Comparison of ENCODE assay signal across 21 cellular contexts in genomic region chr1:205137901-205138300, GRCh38.
"Had no signal": no experiment of that assay in that cellular context is flagged by ENCODE, and none has a peak within 500 bp of the region (broad histone marks: within the 10 kb centered on the region; RNA-seq: fewer than 3 reads in every experiment).

No MANE protein-coding gene starts in this region.

- H3K36me3 ChIP-seq: suprapubic skin had no signal

- H3K4me1 ChIP-seq: foreskin keratinocyte had no signal

- H3K27me3 Mint-ChIP-seq: activated CD4-positive, alpha-beta T cell treated with anti-CD3 and anti-CD28 coated beads, Interleukin-2, amount 10 ng/mL, durations not matched to agents 24 days and 14 days; activated naive CD8-positive, alpha-beta T cell; brain; progenitor cell of endocrine pancreas; stimulated activated naive CD8-positive, alpha-beta T cell treated with anti-CD3 and anti-CD28 coated beads, Interleukin-15, Interleukin-2, amounts not matched to agents 100 ng/mL and 50 ng/mL, for 24 hours; T-helper 17 cell had no signal

- H3K27ac Mint-ChIP-seq: activated CD4-positive, alpha-beta T cell treated with anti-CD3 and anti-CD28 coated beads, Interleukin-2, amount 10 ng/mL, durations not matched to agents 24 days and 14 days; activated CD8-positive, alpha-beta T cell treated with anti-CD3 and anti-CD28 coated beads, Interleukin-2, amount 10 ng/mL, durations not matched to agents 7 days and 5 days; activated naive CD8-positive, alpha-beta T cell; brain; mesothelial cell of epicardium; progenitor cell of endocrine pancreas; stimulated activated naive CD8-positive, alpha-beta T cell treated with anti-CD3 and anti-CD28 coated beads, Interleukin-15, Interleukin-2, amounts not matched to agents 100 ng/mL and 50 ng/mL, for 24 hours; T-helper 17 cell had no signal

- H3K36me3 Mint-ChIP-seq: brain, mesothelial cell of epicardium had no signal

- H3K4me3 Mint-ChIP-seq: activated CD4-positive, alpha-beta T cell treated with anti-CD3 and anti-CD28 coated beads, Interleukin-2, amount 10 ng/mL, durations not matched to agents 24 days and 14 days; activated CD8-positive, alpha-beta T cell treated with anti-CD3 and anti-CD28 coated beads, Interleukin-2, amount 10 ng/mL, durations not matched to agents 7 days and 5 days; activated naive CD8-positive, alpha-beta T cell; brain; mesothelial cell of epicardium; stimulated activated naive CD8-positive, alpha-beta T cell treated with anti-CD3 and anti-CD28 coated beads, Interleukin-15, Interleukin-2, amounts not matched to agents 100 ng/mL and 50 ng/mL, for 24 hours; T-helper 17 cell had no signal

- H3K4me3 ChIP-seq: skin epidermis, suprapubic skin had no signal

- H3K9me3 Mint-ChIP-seq: activated CD4-positive, alpha-beta T cell treated with anti-CD3 and anti-CD28 coated beads, Interleukin-2, amount 10 ng/mL, durations not matched to agents 24 days and 14 days; brain; mesothelial cell of epicardium; stimulated activated naive CD8-positive, alpha-beta T cell treated with anti-CD3 and anti-CD28 coated beads, Interleukin-15, Interleukin-2, amounts not matched to agents 100 ng/mL and 50 ng/mL, for 24 hours had no signal

- DNase-seq: activated CD4-positive, alpha-beta T cell treated with anti-CD3 and anti-CD28 coated beads, Interleukin-2, amount 10 ng/mL, durations not matched to agents 24 days and 14 days; activated CD4-positive, CD25-positive, alpha-beta regulatory T cell; activated CD8-positive, alpha-beta T cell treated with anti-CD3 and anti-CD28 coated beads, Interleukin-2, amount 10 ng/mL, durations not matched to agents 7 days and 5 days; activated gamma-delta T cell treated with Interleukin-2 at 50 U/mL for 16 hours; central memory CD4-positive, alpha-beta T cell; effector memory CD4-positive, alpha-beta T cell; foreskin keratinocyte; glutamatergic neuron; kidney glomerular epithelial cell; right cardiac atrium; stimulated activated CD4-positive, alpha-beta T cell treated with anti-CD3 and anti-CD28 coated beads, Interleukin-4, amount 100 ng/mL, for 4 hours; stimulated activated CD8-positive, alpha-beta memory T cell treated with anti-CD3 and anti-CD28 coated beads, Interleukin-4, amount 100 ng/mL, for 48 hours; T-helper 17 cell; trophoblast cell had no signal

- H3K27ac ChIP-seq: foreskin keratinocyte, skin epidermis, suprapubic skin had no signal

- H3K27me3 ChIP-seq: foreskin keratinocyte, suprapubic skin had no signal

- ATAC-seq: activated CD8-positive, alpha-beta T cell treated with anti-CD3 and anti-CD28 coated beads, Interleukin-2, amount 10 ng/mL, durations not matched to agents 7 days and 5 days; foreskin keratinocyte; right cardiac atrium; T-helper 17 cell had no signal
